In the genomic region with DNA sequence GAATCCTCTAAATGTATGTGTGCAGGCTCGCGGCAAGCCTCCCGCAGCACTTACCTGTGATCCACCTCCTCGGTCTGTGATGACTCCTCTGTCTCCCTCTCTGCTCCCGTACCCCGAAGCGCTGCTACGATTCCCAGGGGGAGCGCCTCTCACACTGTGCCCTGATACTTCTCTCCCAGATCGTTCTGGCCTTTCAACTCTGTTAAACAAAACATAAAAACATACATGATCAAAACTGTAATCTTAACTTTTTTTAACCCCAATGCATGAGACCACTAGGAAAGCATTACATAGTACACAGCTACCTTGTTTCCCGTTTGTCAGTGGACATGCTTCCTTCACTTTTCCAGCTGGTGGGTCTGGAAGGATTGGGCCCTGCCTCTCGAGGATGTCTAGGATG, we compare ENCODE assay signal across 9 cellular contexts.
"Had no signal": no experiment of that assay in that cellular context is flagged by ENCODE, and none has a peak within 500 bp of the region (broad histone marks: within the 10 kb centered on the region; RNA-seq: fewer than 3 reads in every experiment).

No MANE protein-coding gene starts in this region.

- H3K9me3 Mint-ChIP-seq: activated B cell treated with CpG ODN at 0.5 μM for 24 hours; activated naive CD4-positive, alpha-beta T cell treated with anti-CD3 and anti-CD28 coated beads, Interleukin-2, amount 10 ng/mL, durations not matched to agents 7 days and 5 days; natural killer cell treated with Interleukin-12 subunit alpha and Interleukin-12 subunit beta and Interleukin-15 and Interleukin-18, amount 100 ng/mL, for 72 hours had no signal

- H3K4me3 Mint-ChIP-seq: activated B cell treated with CpG ODN at 0.5 μM for 24 hours; activated naive CD4-positive, alpha-beta T cell treated with anti-CD3 and anti-CD28 coated beads, Interleukin-2, amount 10 ng/mL, durations not matched to agents 7 days and 5 days; natural killer cell treated with Interleukin-12 subunit alpha and Interleukin-12 subunit beta and Interleukin-15 and Interleukin-18, amount 100 ng/mL, for 72 hours had no signal

- H3K27ac Mint-ChIP-seq: activated B cell treated with CpG ODN at 0.5 μM for 24 hours; activated naive CD4-positive, alpha-beta T cell treated with anti-CD3 and anti-CD28 coated beads, Interleukin-2, amount 10 ng/mL, durations not matched to agents 7 days and 5 days; natural killer cell treated with Interleukin-12 subunit alpha and Interleukin-12 subunit beta and Interleukin-15 and Interleukin-18, amount 100 ng/mL, for 72 hours had no signal

- H3K27me3 Mint-ChIP-seq: activated B cell treated with CpG ODN at 0.5 μM for 24 hours; activated naive CD4-positive, alpha-beta T cell treated with anti-CD3 and anti-CD28 coated beads, Interleukin-2, amount 10 ng/mL, durations not matched to agents 7 days and 5 days; natural killer cell treated with Interleukin-12 subunit alpha and Interleukin-12 subunit beta and Interleukin-15 and Interleukin-18, amount 100 ng/mL, for 72 hours had no signal

- H3K4me1 Mint-ChIP-seq: activated B cell treated with CpG ODN at 0.5 μM for 24 hours; activated naive CD4-positive, alpha-beta T cell treated with anti-CD3 and anti-CD28 coated beads, Interleukin-2, amount 10 ng/mL, durations not matched to agents 7 days and 5 days had no signal

- ATAC-seq: left cardiac atrium; natural killer cell treated with Interleukin-12 subunit alpha and Interleukin-12 subunit beta and Interleukin-15 and Interleukin-18, amount 100 ng/mL, for 72 hours had no signal

- DNase-seq: activated B cell treated with CpG ODN at 0.5 μM for 24 hours; activated CD4-positive, alpha-beta T cell treated with anti-CD3 and anti-CD28 coated beads, Interleukin-2, amount 50 U/mL, for 4 hours; activated naive CD4-positive, alpha-beta T cell treated with anti-CD3 and anti-CD28 coated beads, Interleukin-2, amount 10 ng/mL, durations not matched to agents 7 days and 5 days; aorta; foreskin melanocyte; left cardiac atrium; stimulated activated CD4-positive, alpha-beta T cell treated with anti-CD3 and anti-CD28 coated beads, Interleukin-15, amount 100 ng/mL, for 24 hours; stimulated activated CD4-positive, alpha-beta T cell treated with anti-CD3 and anti-CD28 coated beads, Interleukin-4, amount 100 ng/mL, for 24 hours had no signal
